8 cellular contexts compared by ENCODE assay signal in the genomic region with DNA sequence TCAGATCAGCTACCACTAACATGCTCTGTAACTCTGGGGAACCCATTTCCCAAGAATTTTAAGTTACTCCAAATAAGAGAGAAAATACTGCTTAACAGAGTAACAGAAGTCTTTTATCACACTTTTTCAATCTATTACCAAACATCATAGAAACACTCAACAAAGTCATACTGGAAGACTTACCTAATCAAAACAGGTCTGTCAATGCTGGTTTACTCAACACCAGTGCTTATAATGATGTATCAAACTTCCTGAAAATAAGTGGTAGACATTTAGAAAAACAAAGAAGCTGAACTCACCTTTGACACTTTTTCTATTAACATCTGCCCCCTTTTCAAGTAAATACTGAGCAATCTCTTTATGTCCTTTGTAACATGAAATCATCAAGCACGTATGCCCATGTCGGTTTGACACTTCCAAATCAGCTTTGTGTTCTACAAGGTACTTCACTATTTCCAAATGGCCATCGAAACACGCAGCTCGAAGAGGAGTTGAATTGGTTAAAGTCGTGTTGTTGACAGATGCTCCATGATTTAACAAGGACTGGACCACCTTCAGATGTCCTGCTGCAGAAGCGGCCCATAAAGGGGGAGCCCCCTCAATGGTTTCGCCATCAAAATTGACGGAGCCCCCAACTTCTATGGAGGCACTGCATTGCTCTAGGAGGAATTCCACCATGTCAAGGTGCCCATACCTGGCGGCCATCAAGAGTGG. TPM values are rescaled to one million over a fixed set of nuclear protein-coding genes. Genes with fewer than 3 reads are reported as not detected.
DNase-seq lines count a peak whose midpoint lies in the region; ATAC-seq and TF ChIP-seq lines count a peak whose summit lies in the region.

No MANE protein-coding gene starts in this region.

- H2AFZ ChIP-seq in Karpas-422 (ENCODE audit: low read length), result no peak overlapping the region

- no peak for ATAC-seq in natural killer cell
- ATAC-seq in GM21723 (IDR thresholded peaks at IDR 0.05; ENCODE audit: unreplicated experiment), result no peak

- H3K4me3 Mint-ChIP-seq in natural killer cell, result peak overlapping the region; percentile 98

- peaks cover 55% of the 10 kb centered on the region for H3K4me1 ChIP-seq in Karpas-422 (ENCODE audit: low read length)
- H3K4me1 ChIP-seq in colonic mucosa, result peaks cover 3% of the 10 kb centered on the region

- H3K4me3 ChIP-seq in Karpas-422 (ENCODE audit: low read length) (peak overlapping the region; percentile 92), colonic mucosa (peak overlapping the region; percentile 82)

- H3K9ac ChIP-seq in Karpas-422 (ENCODE audit: low read length) (peak overlapping the region; percentile 94), colonic mucosa (ENCODE audit: low read depth in 2 of 2, low read length in 2 of 2) (peak overlapping the region; percentile 8 to 99)

- no peaks in the 10 kb centered on the region for H3K9me3 Mint-ChIP-seq in natural killer cell

- peaks cover 54% of the 10 kb centered on the region for H3K36me3 ChIP-seq in Karpas-422 (ENCODE audit: insufficient read depth, low read length)
- no peaks in the 10 kb centered on the region for H3K36me3 ChIP-seq in colonic mucosa

- peaks cover 7% of the 10 kb centered on the region for H3K9me3 ChIP-seq in Karpas-422 (ENCODE audit: low read length)
- H3K9me3 ChIP-seq in colonic mucosa, result no peaks in the 10 kb centered on the region

- H3K36me3 Mint-ChIP-seq in natural killer cell, result no peaks in the 10 kb centered on the region

- no peaks in the 10 kb centered on the region for H3K27me3 ChIP-seq in Karpas-422 (ENCODE audit: low read length)
- no peaks in the 10 kb centered on the region for H3K27me3 ChIP-seq in colonic mucosa

- H3K4me1 Mint-ChIP-seq in natural killer cell, result peaks cover 66 to 73% of the 10 kb centered on the region in 2 donors

- peak overlapping the region; percentile 80 for H3K4me2 ChIP-seq in Karpas-422 (ENCODE audit: low read depth, low read length, poor library complexity, severe bottlenecking)

- H3K9me2 ChIP-seq in Karpas-422 (replicated peaks; ENCODE audit: insufficient read depth, low read length), result no peaks in the 10 kb centered on the region

- peak overlapping the region; percentile 90 for H3K27ac ChIP-seq in C4-2B
- H3K27ac ChIP-seq in Karpas-422 (ENCODE audit: low read length), result no peak overlapping the region
- peak overlapping the region; percentile 100 for H3K27ac ChIP-seq in colonic mucosa

- peaks cover 22% of the 10 kb centered on the region for H4K20me1 ChIP-seq in Karpas-422 (ENCODE audit: insufficient read depth, low read depth, low read length)

- intact Hi-C loops in colonic mucosa (cut with DNase I), result no loop called here
- intact Hi-C loops in natural killer cell (cut with micrococcal nuclease), result no loop called here

- DNase-seq in Karpas-422 (no peak), colonic mucosa (no peak), natural killer cell (no peak), NCI-H2171 (lab: John Stamatoyannopoulos, UW) (no peak), OCI-M2 (lab: John Stamatoyannopoulos, UW; ENCODE audit: unreplicated experiment) (no peak)
- no peak for DNase-seq in NK-92 treated with Interleukin-12 subunit alpha and Interleukin-12 subunit beta, amount 100 ng/mL, for 24 hours (lab: John Stamatoyannopoulos, UW)

- peak overlapping the region; percentile 93 to 98 for H3K27ac Mint-ChIP-seq in natural killer cell

- peaks cover 66% of the 10 kb centered on the region for H3K79me2 ChIP-seq in Karpas-422 (ENCODE audit: low read length)

- H3K27me3 Mint-ChIP-seq in natural killer cell (ENCODE audit: low read depth in 2 of 2), result no peaks in the 10 kb centered on the region

- TF ChIP-seq CTCF in C4-2B (conservative IDR thresholded peaks at IDR 0.05), result no peak
- no peak for TF ChIP-seq CTCF in colonic mucosa (IDR thresholded peaks at IDR 0.05)
- TF ChIP-seq CTCF in natural killer cell (IDR thresholded peaks at IDR 0.05), result no peak

RNA-seq across cellular contexts. Expression of a gene that starts 1.8 kb away (rescaled TPM):
- total RNA-seq in Karpas-422 (2014; rRNA removed; shearing (Covaris generic); ENCODE audit: low replicate concordance), result 7.6 and 16.8 TPM in 2 replicates
- total RNA-seq in colonic mucosa (10 to 100 TPM; 20.2 to 39.2 TPM), natural killer cell (10 to 100 TPM; 33.8 to 48.6 (median 36.2) TPM)

RNA-seq across cellular contexts. Expression of a gene that starts 59.5 kb away (rescaled TPM):
- total RNA-seq in Karpas-422 (2014; rRNA removed; shearing (Covaris generic); ENCODE audit: low replicate concordance), result 0.07 TPM in 1 of 2 replicates, not detected in the other
- 1 to 10 TPM; 1.2 to 2.4 TPM for total RNA-seq in colonic mucosa
- 1 to 10 TPM in 2 of 3 donors, under 1 TPM in 1; 0.61 to 1.4 (median 1.3) TPM for total RNA-seq in natural killer cell
